ENCODE assay signal across 9 cellular contexts in genomic region chr17:39671651-39672521, GRCh38. TPM values are rescaled to one million over a fixed set of nuclear protein-coding genes. Genes with fewer than 3 reads are reported as not detected.
DNase-seq lines count a peak whose midpoint lies in the region; ATAC-seq, FAIRE-seq and TF ChIP-seq lines count a peak whose summit lies in the region.
"Had no signal": no experiment of that assay in that cellular context is flagged by ENCODE, and none has a peak within 500 bp of the region (broad histone marks: within the 10 kb centered on the region; RNA-seq: fewer than 3 reads in every experiment).

No MANE protein-coding gene starts in this region.

- CTCF ChIA-PET in CD4-positive, alpha-beta T cell (lab: Charles Lee), result interaction anchor here (2.3 kb wide), 1 partner anchor 49 kb away, joined by 19 read pairs; no protein-coding TSS in a partner anchor

- H3K4me3 ChIP-seq in astrocyte (ENCODE audit: insufficient read depth, low read depth, low read length), result no peak overlapping the region
- no peak overlapping the region for H3K4me3 ChIP-seq in keratinocyte (ENCODE audit: control insufficient read depth in 2 of 3, extremely low read depth in 1 of 3, insufficient read depth in 2 of 3, low read depth in 1 of 3, low read length in 3 of 3)
- H3K4me3 ChIP-seq in uterus, result no peak overlapping the region
- H3K4me3 ChIP-seq: suprapubic skin had no signal

- DNase-seq in CD4-positive, alpha-beta T cell, result no peak
- DNase-seq in astrocyte (ENCODE audit: low read depth), result peak; percentile 10
- no peak for DNase-seq in keratinocyte (ENCODE audit: low read depth, low spot score)
- DNase-seq in uterus, result no peak
- no peak for DNase-seq in effector memory CD8-positive, alpha-beta T cell

- no peak for TF ChIP-seq POLR2A in uterus (IDR thresholded peaks at IDR 0.05)

- H3K27ac Mint-ChIP-seq in CD4-positive, alpha-beta T cell, result no peak overlapping the region
- no peak overlapping the region for H3K27ac Mint-ChIP-seq in astrocyte (ENCODE audit: unreplicated experiment)
- no peak overlapping the region for H3K27ac Mint-ChIP-seq in effector memory CD8-positive, alpha-beta T cell

- no peaks in the 10 kb centered on the region for H3K79me2 ChIP-seq in astrocyte (ENCODE audit: insufficient read depth, low read length)
- H3K79me2 ChIP-seq in keratinocyte (ENCODE audit: control insufficient read depth, insufficient read depth, low read length), result no peaks in the 10 kb centered on the region

- H3K4me3 Mint-ChIP-seq in CD4-positive, alpha-beta T cell, result peak overlapping the region; percentile 62
- no peak overlapping the region for H3K4me3 Mint-ChIP-seq in astrocyte (ENCODE audit: unreplicated experiment)
- H3K4me3 Mint-ChIP-seq in effector memory CD8-positive, alpha-beta T cell, result no peak overlapping the region

- TF ChIP-seq RAD21 in Ishikawa (IDR thresholded peaks at IDR 0.05; ENCODE audit: low read depth), result peak; percentile 85

- H3K9ac ChIP-seq in astrocyte (ENCODE audit: low read length) (no peak overlapping the region), keratinocyte (ENCODE audit: control insufficient read depth, extremely low read depth, insufficient read depth, low read length) (no peak overlapping the region)

- intact Hi-C loops in CD4-positive, alpha-beta T cell (cut with DNase I, micrococcal nuclease), result loop anchor here in 1 of 2 experiments (1.0 kb wide), 1 partner anchor 50 kb away; no protein-coding TSS in a partner anchor
- intact Hi-C loops in uterus (cut with DNase I; ENCODE audit: low total_unique reads), result no loop called here

- H3K36me3 Mint-ChIP-seq in CD4-positive, alpha-beta T cell (ENCODE audit: low read depth), result no peaks in the 10 kb centered on the region
- H3K36me3 Mint-ChIP-seq in astrocyte (ENCODE audit: low read depth, unreplicated experiment), result no peaks in the 10 kb centered on the region
- peaks cover 3% of the 10 kb centered on the region for H3K36me3 Mint-ChIP-seq in effector memory CD8-positive, alpha-beta T cell (ENCODE audit: insufficient read depth)

- peaks cover 15% of the 10 kb centered on the region for H3K27me3 ChIP-seq in CD4-positive, alpha-beta T cell (ENCODE audit: control insufficient read depth, insufficient read depth, low read length)
- H3K27me3 ChIP-seq in astrocyte (ENCODE audit: insufficient read depth, low read length) (peaks cover 25% of the 10 kb centered on the region), keratinocyte (ENCODE audit: control insufficient read depth, extremely low read depth, insufficient read depth, low read length) (peaks cover 31% of the 10 kb centered on the region), uterus (peaks cover 25 to 29% of the 10 kb centered on the region in 2 donors)

- no peak for FAIRE-seq in astrocyte (lab: Jason Lieb, UNC)
- no peak for FAIRE-seq in keratinocyte (lab: Jason Lieb, UNC)

- no peaks in the 10 kb centered on the region for H4K20me1 ChIP-seq in astrocyte (ENCODE audit: insufficient read depth, low read length)
- no peaks in the 10 kb centered on the region for H4K20me1 ChIP-seq in keratinocyte (ENCODE audit: control insufficient read depth, extremely low read depth, insufficient read depth, low read length)

- H3K27ac ChIP-seq in CD4-positive, alpha-beta T cell (ENCODE audit: low read depth, low read length), result no peak overlapping the region
- H3K27ac ChIP-seq in astrocyte (ENCODE audit: low read depth, low read length) (no peak overlapping the region), keratinocyte (ENCODE audit: control insufficient read depth, insufficient read depth, low read length) (no peak overlapping the region), uterus (no peak overlapping the region)
- H3K27ac ChIP-seq: suprapubic skin had no signal

- H3K4me2 ChIP-seq in astrocyte (ENCODE audit: low read length) (no peak overlapping the region), keratinocyte (ENCODE audit: control insufficient read depth, extremely low read depth, insufficient read depth, low read depth, low read length) (no peak overlapping the region)

- no peaks in the 10 kb centered on the region for H3K9me3 ChIP-seq in CD4-positive, alpha-beta T cell (ENCODE audit: control insufficient read depth, low read length)
- H3K9me3 ChIP-seq in astrocyte (ENCODE audit: insufficient read depth, low read depth, low read length), result no peaks in the 10 kb centered on the region
- H3K9me3 ChIP-seq in keratinocyte (ENCODE audit: control insufficient read depth, low read depth, low read length), result no peaks in the 10 kb centered on the region
- no peaks in the 10 kb centered on the region for H3K9me3 ChIP-seq in uterus
- H3K9me3 ChIP-seq: suprapubic skin had no signal

- H2AFZ ChIP-seq in astrocyte (ENCODE audit: low read depth, low read length), result no peak overlapping the region
- no peak overlapping the region for H2AFZ ChIP-seq in keratinocyte (ENCODE audit: control insufficient read depth, low read length)

- POLR2A ChIA-PET in CD4-positive, alpha-beta T cell (lab: Charles Lee), result interaction anchor here (1.1 to 2.3 kb wide), 4 partner anchors 7 to 50 kb away, joined by 3 to 7 read pairs (median 5); partner anchors contain the start of gene PGAP3

- H3K36me3 ChIP-seq in astrocyte (ENCODE audit: insufficient read depth, low read length) (no peaks in the 10 kb centered on the region), keratinocyte (ENCODE audit: control insufficient read depth in 2 of 2, extremely low read depth in 1 of 2, insufficient read depth in 2 of 2, low read length in 2 of 2) (no peaks in the 10 kb centered on the region), uterus (no peaks in the 10 kb centered on the region)
- H3K36me3 ChIP-seq: suprapubic skin had no signal

- H3K9me1 ChIP-seq in keratinocyte (ENCODE audit: control insufficient read depth, extremely low read depth, insufficient read depth, low read length), result no peaks in the 10 kb centered on the region

- peaks cover 18% of the 10 kb centered on the region for H3K27me3 Mint-ChIP-seq in CD4-positive, alpha-beta T cell
- H3K27me3 Mint-ChIP-seq in astrocyte (ENCODE audit: low read depth, unreplicated experiment), result peaks cover 46% of the 10 kb centered on the region
- peaks cover 5 to 33% of the 10 kb centered on the region in 2 donors for H3K27me3 Mint-ChIP-seq in effector memory CD8-positive, alpha-beta T cell

- peak; percentile 46 for TF ChIP-seq CTCF in CD4-positive, alpha-beta T cell (IDR thresholded peaks at IDR 0.05)
- TF ChIP-seq CTCF in astrocyte (IDR thresholded peaks at IDR 0.05; ENCODE audit: insufficient read depth, low read depth, low read length) (peak; percentile 52), keratinocyte (optimal IDR thresholded peaks at IDR 0.05 in 1 of 3, IDR thresholded peaks at IDR 0.05 in 1 of 3, conservative IDR thresholded peaks at IDR 0.05 in 1 of 3; ENCODE audit: extremely low read depth in 1 of 3, insufficient read depth in 2 of 3, low read length in 3 of 3) (peak; percentile 56 to 71 (median 65)), uterus (IDR thresholded peaks at IDR 0.05) (peak; percentile 18 to 49 (median 38))

- H3K4me1 ChIP-seq in astrocyte (ENCODE audit: insufficient read depth, low read length), result peaks cover 3% of the 10 kb centered on the region
- peaks cover 3% of the 10 kb centered on the region for H3K4me1 ChIP-seq in keratinocyte (ENCODE audit: control insufficient read depth, extremely low read depth, insufficient read depth, low read length)
- H3K4me1 ChIP-seq in uterus, result peaks cover 0 to 19% of the 10 kb centered on the region in 2 donors

- no peak for ATAC-seq in CD4-positive, alpha-beta T cell (ENCODE audit: poor library complexity)
- ATAC-seq in HG02759 (IDR thresholded peaks at IDR 0.05; ENCODE audit: unreplicated experiment) (no peak), HG03097 (IDR thresholded peaks at IDR 0.05; ENCODE audit: low FRiP score, unreplicated experiment) (no peak)
- ATAC-seq in effector memory CD8-positive, alpha-beta T cell (replicated peaks), result no peak

- H3K4me1 Mint-ChIP-seq in CD4-positive, alpha-beta T cell (ENCODE audit: low read depth), result peaks cover 32% of the 10 kb centered on the region
- peaks cover 6% of the 10 kb centered on the region for H3K4me1 Mint-ChIP-seq in astrocyte (ENCODE audit: low read depth, unreplicated experiment)
- peaks cover 29 to 31% of the 10 kb centered on the region in 2 donors for H3K4me1 Mint-ChIP-seq in effector memory CD8-positive, alpha-beta T cell (ENCODE audit: low read depth in 2 of 2)

- H3K9me3 Mint-ChIP-seq in CD4-positive, alpha-beta T cell, result no peaks in the 10 kb centered on the region
- no peaks in the 10 kb centered on the region for H3K9me3 Mint-ChIP-seq in astrocyte (ENCODE audit: unreplicated experiment)
- H3K9me3 Mint-ChIP-seq in effector memory CD8-positive, alpha-beta T cell, result no peaks in the 10 kb centered on the region

- no peak for TF ChIP-seq EP300 in Ishikawa (IDR thresholded peaks at IDR 0.05; ENCODE audit: borderline replicate concordance)

- dilution Hi-C loops in keratinocyte (cut with MboI; ENCODE audit: extremely low pct_ligation_motif_present, low sequenced_read_pairs), result no loop called here

RNA-seq across cellular contexts. Expression of gene PNMT, which starts 3.6 kb away (rescaled TPM):
- total RNA-seq in CD4-positive, alpha-beta T cell, result under 1 TPM in 1 of 2 experiments, not detected in 1; 0.47 TPM
- 0.59 and 1.5 TPM in 2 replicates for total RNA-seq in astrocyte
- not detected in 3 replicates for polyA plus RNA-seq in keratinocyte
- not detected for polyA plus RNA-seq in keratinocyte (2011; ENCODE audit: low read depth)
- not detected in 2 replicates for polyA plus RNA-seq in keratinocyte (2011; cell fraction: cytosol; rRNA removed)
- not detected in 2 replicates for polyA plus RNA-seq in keratinocyte (2011; cell fraction: nucleus; rRNA removed)
- polyA plus RNA-seq in keratinocyte (2012; ENCODE audit: low replicate concordance), result not detected in 2 replicates
- polyA minus RNA-seq in keratinocyte, result not detected in 3 replicates
- polyA minus RNA-seq in keratinocyte (2011; cell fraction: cytosol; rRNA and poly(A)+ RNA removed), result not detected
- polyA minus RNA-seq in keratinocyte (2011; cell fraction: nucleus; rRNA and poly(A)+ RNA removed), result not detected in 2 replicates
- 1 to 10 TPM in 3 of 4 donors, not detected in 1; 3.8 to 5.0 (median 4.7) TPM for total RNA-seq in uterus

RNA-seq across cellular contexts. Expression of gene TCAP, which starts 6.7 kb away (rescaled TPM):
- total RNA-seq in CD4-positive, alpha-beta T cell, result 1 to 10 TPM; 6.4 TPM
- total RNA-seq in astrocyte, result 0.98 and 1.4 TPM in 2 replicates
- 0.06 to 0.26 TPM (median 0.20 TPM) in 3 replicates for polyA plus RNA-seq in keratinocyte
- polyA plus RNA-seq in keratinocyte (2011; ENCODE audit: low read depth), result 0.20 TPM
- 0.06 and 0.13 TPM in 2 replicates for polyA plus RNA-seq in keratinocyte (2011; cell fraction: cytosol; rRNA removed)
- polyA plus RNA-seq in keratinocyte (2011; cell fraction: nucleus; rRNA removed), result 0.70 and 1.1 TPM in 2 replicates
- 0.16 and 0.62 TPM in 2 replicates for polyA plus RNA-seq in keratinocyte (2012; ENCODE audit: low replicate concordance)
- 0.36 to 0.79 TPM in 2 of 3 replicates, not detected in the other for polyA minus RNA-seq in keratinocyte
- not detected for polyA minus RNA-seq in keratinocyte (2011; cell fraction: cytosol; rRNA and poly(A)+ RNA removed)
- 0.42 TPM in 1 of 2 replicates, not detected in the other for polyA minus RNA-seq in keratinocyte (2011; cell fraction: nucleus; rRNA and poly(A)+ RNA removed)
- total RNA-seq in uterus, result 1 to 10 TPM in 1 of 4 donors, under 1 TPM in 1, not detected in 2; 0.28 to 2.2 TPM

RNA-seq across cellular contexts. Expression of gene PGAP3, which starts 16.0 kb away (rescaled TPM):
- 10 to 100 TPM; 26.1 to 30.7 TPM for total RNA-seq in CD4-positive, alpha-beta T cell
- total RNA-seq in astrocyte, result 12.2 and 15.6 TPM in 2 replicates
- polyA plus RNA-seq in keratinocyte, result 4.8 to 10.8 TPM (median 5.6 TPM) in 3 replicates
- 1.8 TPM for polyA plus RNA-seq in keratinocyte (2011; ENCODE audit: low read depth)
- polyA plus RNA-seq in keratinocyte (2011; cell fraction: cytosol; rRNA removed), result 3.5 and 4.9 TPM in 2 replicates
- polyA plus RNA-seq in keratinocyte (2011; cell fraction: nucleus; rRNA removed), result 21.6 and 27.4 TPM in 2 replicates
- 5.2 and 11.7 TPM in 2 replicates for polyA plus RNA-seq in keratinocyte (2012; ENCODE audit: low replicate concordance)
- polyA minus RNA-seq in keratinocyte, result 10.4 to 23.9 TPM (median 16.9 TPM) in 3 replicates
- polyA minus RNA-seq in keratinocyte (2011; cell fraction: cytosol; rRNA and poly(A)+ RNA removed), result 9.6 TPM
- 9.9 and 11.1 TPM in 2 replicates for polyA minus RNA-seq in keratinocyte (2011; cell fraction: nucleus; rRNA and poly(A)+ RNA removed)
- total RNA-seq in uterus, result 10 to 100 TPM in 3 of 4 donors, 1 to 10 TPM in 1; 4.6 to 24.8 (median 19.5) TPM

RNA-seq across cellular contexts. Expression of gene ERBB2, which starts 28.0 kb away (rescaled TPM):
- 1 to 10 TPM; 2.4 to 4.6 TPM for total RNA-seq in CD4-positive, alpha-beta T cell
- total RNA-seq in astrocyte, result 64.0 and 70.4 TPM in 2 replicates
- polyA plus RNA-seq in keratinocyte, result 21.4 to 35.8 TPM (median 26.9 TPM) in 3 replicates
- 59.5 TPM for polyA plus RNA-seq in keratinocyte (2011; ENCODE audit: low read depth)
- polyA plus RNA-seq in keratinocyte (2011; cell fraction: cytosol; rRNA removed), result 10.5 and 15.2 TPM in 2 replicates
- polyA plus RNA-seq in keratinocyte (2011; cell fraction: nucleus; rRNA removed), result 65.9 and 71.5 TPM in 2 replicates
- 31.6 and 48.5 TPM in 2 replicates for polyA plus RNA-seq in keratinocyte (2012; ENCODE audit: low replicate concordance)
- 40.8 to 206 TPM (median 72.4 TPM) in 3 replicates for polyA minus RNA-seq in keratinocyte
- 44.5 TPM for polyA minus RNA-seq in keratinocyte (2011; cell fraction: cytosol; rRNA and poly(A)+ RNA removed)
- 140 and 173 TPM in 2 replicates for polyA minus RNA-seq in keratinocyte (2011; cell fraction: nucleus; rRNA and poly(A)+ RNA removed)
- total RNA-seq in uterus, result 10 to 100 TPM; 11.8 to 98.8 (median 44.6) TPM

RNA-seq across cellular contexts. Expression of gene STARD3, which starts 34.9 kb away (rescaled TPM):
- total RNA-seq in CD4-positive, alpha-beta T cell, result 10 to 100 TPM; 96.5 to 99.9 TPM
- total RNA-seq in astrocyte (51.2 and 62.1 TPM in 2 replicates), uterus (10 to 100 TPM; 21.0 to 62.3 (median 26.0) TPM)
- 29.0 to 39.6 TPM (median 33.9 TPM) in 3 replicates for polyA plus RNA-seq in keratinocyte
- polyA plus RNA-seq in keratinocyte (2011; ENCODE audit: low read depth), result 25.9 TPM
- polyA plus RNA-seq in keratinocyte (2011; cell fraction: cytosol; rRNA removed), result 25.5 and 26.6 TPM in 2 replicates
- polyA plus RNA-seq in keratinocyte (2011; cell fraction: nucleus; rRNA removed), result 57.2 and 70.3 TPM in 2 replicates
- 31.2 and 36.8 TPM in 2 replicates for polyA plus RNA-seq in keratinocyte (2012; ENCODE audit: low replicate concordance)
- 32.4 to 42.2 TPM (median 41.6 TPM) in 3 replicates for polyA minus RNA-seq in keratinocyte
- 29.2 TPM for polyA minus RNA-seq in keratinocyte (2011; cell fraction: cytosol; rRNA and poly(A)+ RNA removed)
- 18.5 and 20.1 TPM in 2 replicates for polyA minus RNA-seq in keratinocyte (2011; cell fraction: nucleus; rRNA and poly(A)+ RNA removed)
